Comparison of ENCODE assay signal across 7 cellular contexts in genomic region chr5:6745706-6746217, GRCh38. TPM values are rescaled to one million over a fixed set of nuclear protein-coding genes. Genes with fewer than 3 reads are reported as not detected.
DNase-seq lines count a peak whose midpoint lies in the region; ATAC-seq and TF ChIP-seq lines count a peak whose summit lies in the region.

No MANE protein-coding gene starts in this region.

- no peak overlapping the region for H3K27ac Mint-ChIP-seq in endodermal cell

- no peak overlapping the region for H3K4me3 Mint-ChIP-seq in endodermal cell

- no peaks in the 10 kb centered on the region for H3K27me3 Mint-ChIP-seq in endodermal cell (ENCODE audit: insufficient read depth)

- ATAC-seq in GM19372 (IDR thresholded peaks at IDR 0.05; ENCODE audit: low read depth, unreplicated experiment) (peak; percentile 70), Panc1 (peak; percentile 74)

- no peak overlapping the region for H3K27ac ChIP-seq in Panc1 (ENCODE audit: low read length)
- no peak overlapping the region for H3K27ac ChIP-seq in endodermal cell (ENCODE audit: low read depth, low read length)

- peak; percentile 81 for TF ChIP-seq CTCF in Panc1 (IDR thresholded peaks at IDR 0.05)
- TF ChIP-seq CTCF in endodermal cell (conservative IDR thresholded peaks at IDR 0.05), result peak; percentile 86
- peak in 1 of 3 donors; percentile 13 for TF ChIP-seq CTCF in lower leg skin (IDR thresholded peaks at IDR 0.05)

- CTCF ChIA-PET in Panc1 (lab: Charles Lee), result interaction anchor here (0.6 kb wide), 2 partner anchors 28 to 113 kb away, joined by 3 to 7 read pairs; partner anchors contain the start of genes NSUN2 and SRD5A1

- intact Hi-C loops in Panc1 (cut with micrococcal nuclease; ENCODE audit: unreplicated experiment), result loop anchor here (10.0 kb wide), 1 partner anchor 111 kb away; the partner anchor contains the start of genes NSUN2 and SRD5A1
- intact Hi-C loops in lower leg skin (cut with DNase I; ENCODE audit: low total_unique reads), result no loop called here

- H3K9me3 Mint-ChIP-seq in endodermal cell, result no peaks in the 10 kb centered on the region

- H3K36me3 Mint-ChIP-seq in endodermal cell (ENCODE audit: low read depth), result peaks cover 43% of the 10 kb centered on the region

- in situ Hi-C loops in Panc1 (cut with HindIII; ENCODE audit: low pct_unique_long_range_greater_than_20kb, low sequenced_read_pairs), result no loop called here

- H3K9me3 ChIP-seq in Panc1 (ENCODE audit: control insufficient read depth, insufficient read depth, low read depth, low read length), result no peaks in the 10 kb centered on the region
- no peaks in the 10 kb centered on the region for H3K9me3 ChIP-seq in endodermal cell (ENCODE audit: control insufficient read depth, low read length)

- H3K4me3 ChIP-seq in Panc1 (ENCODE audit: low read depth in 2 of 2, low read length in 2 of 2) (no peak overlapping the region), endodermal cell (ENCODE audit: low read length) (no peak overlapping the region), lower leg skin (ENCODE audit: low read depth, poor library complexity, severe bottlenecking) (no peak overlapping the region)

- no peak for TF ChIP-seq POLR2A in lower leg skin (IDR thresholded peaks at IDR 0.05)

- WGBS in endodermal cell (ENCODE audit: insufficient coverage in 1 of 2, insufficient read length in 1 of 2), 2 experiments, result 85 to 92% methylated on average over 10 of the region's 10 CpGs
- 66 to 67% methylated on average over 10 of the region's 10 CpGs for WGBS in lower leg skin, 2 donors

- POLR2A ChIA-PET in Panc1 (lab: Charles Lee), result no interaction called here

- H3K4me1 ChIP-seq in Panc1 (ENCODE audit: control insufficient read depth, insufficient read depth, low read length), result no peaks in the 10 kb centered on the region; the same call in 1 of the 2 replicates
- no peaks in the 10 kb centered on the region for H3K4me1 ChIP-seq in endodermal cell (ENCODE audit: control insufficient read depth, insufficient read depth, low read length)

- H3K36me3 ChIP-seq in Panc1 (ENCODE audit: control insufficient read depth, insufficient read depth, low read length), result peaks cover 20% of the 10 kb centered on the region
- H3K36me3 ChIP-seq in endodermal cell (ENCODE audit: control insufficient read depth, insufficient read depth, low read length), result peaks cover 60% of the 10 kb centered on the region

- H3K9ac ChIP-seq in endodermal cell (ENCODE audit: extremely low read depth, low read length, poor library complexity, severe bottlenecking), result no peak overlapping the region

- H3K27me3 ChIP-seq in Panc1 (ENCODE audit: control insufficient read depth, insufficient read depth, low read length) (no peaks in the 10 kb centered on the region), endodermal cell (ENCODE audit: control insufficient read depth, insufficient read depth, low read length, poor library complexity, severe bottlenecking) (no peaks in the 10 kb centered on the region)

- H3K4me1 Mint-ChIP-seq in endodermal cell, result no peaks in the 10 kb centered on the region

- no TSS peak for BruUV-seq in Panc1 (replicated peaks; lab: Mats Ljungman, UMichigan)

- DNase-seq in DMS53 treated with DMSO at 0.1 percent for 48 hours (lab: John Stamatoyannopoulos, UW; ENCODE audit: unreplicated experiment), result peak; percentile 49
- DNase-seq in HPDE6-E6E7 (ENCODE audit: extremely low spot score), result peak; percentile 50
- peak; percentile 45 for DNase-seq in Panc1 (ENCODE audit: low read depth, low spot score)
- no peak for DNase-seq in endodermal cell
- peak; percentile 61 for DNase-seq in myocyte (ENCODE audit: low read depth)
- DNase-seq in lower leg skin (ENCODE audit: low spot score in 2 of 2), result no peak

RNA-seq across cellular contexts. Expression of gene TENT4A, which starts 32.5 kb away (rescaled TPM):
- total RNA-seq in Panc1 (2021; ENCODE audit: unreplicated experiment), result 29.6 TPM
- polyA plus RNA-seq in Panc1 (2012; ENCODE audit: insufficient read length), result 21.0 TPM
- 10 to 100 TPM; 25.5 to 32.7 TPM for total RNA-seq in endodermal cell
- 28.5 TPM for polyA plus RNA-seq in endodermal cell (2013, experiment 1 of 2)
- 31.3 TPM for polyA plus RNA-seq in endodermal cell (2013, experiment 2 of 2)
- 6.7 and 11.1 TPM in 2 replicates for total RNA-seq in myocyte
- polyA plus RNA-seq in myocyte (2012), result 16.2 TPM
- 10 to 100 TPM; 12.9 to 51.6 (median 21.6) TPM for total RNA-seq in lower leg skin

Comparison
In these comparisons a context has a peak if more than half of its experiments do, and no peak if none do; other contexts are left out.
1. DNase-seq: peak in DMS53 treated with DMSO at 0.1 percent for 48 hours (single experiment), HPDE6-E6E7 (single experiment), Panc1 (single experiment) and myocyte (single experiment); none in endodermal cell (single experiment) and lower leg skin (0 of 2).